Comparison of ENCODE assay signal across 12 cellular contexts in the genomic region with DNA sequence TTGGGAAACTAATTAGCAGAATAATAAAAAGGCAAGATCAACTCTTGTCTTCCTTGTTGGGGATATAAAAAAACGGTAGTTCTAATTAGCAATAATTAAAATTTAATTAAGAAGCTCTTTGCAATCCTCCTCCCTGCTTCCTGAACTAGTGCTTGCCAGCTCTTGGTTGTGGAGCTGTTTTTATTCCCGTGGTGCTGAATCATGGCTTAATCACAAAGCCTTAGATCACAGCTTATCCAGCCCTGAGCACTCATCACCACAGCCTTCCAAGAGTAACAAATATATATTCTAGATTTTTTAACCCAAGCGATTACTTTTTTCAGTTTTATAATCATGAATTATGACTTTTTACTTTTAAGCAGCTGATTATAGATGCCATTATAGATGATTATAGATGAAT.
DNase-seq lines count a peak whose midpoint lies in the region; ATAC-seq, FAIRE-seq and TF ChIP-seq lines count a peak whose summit lies in the region.
"Had no signal": no experiment of that assay in that cellular context is flagged by ENCODE, and none has a peak within 500 bp of the region (broad histone marks: within the 10 kb centered on the region; RNA-seq: fewer than 3 reads in every experiment).

No MANE protein-coding gene starts in this region.

- no peaks in the 10 kb centered on the region for H3K9me2 ChIP-seq in GM23248 (ENCODE audit: insufficient read depth)
- H3K9me2 ChIP-seq in SK-N-SH, result no peaks in the 10 kb centered on the region

- H3K79me2 ChIP-seq in GM23248 (ENCODE audit: insufficient read depth) (no peaks in the 10 kb centered on the region), SK-N-SH (ENCODE audit: insufficient read depth) (no peaks in the 10 kb centered on the region)

- no peak for TF ChIP-seq POLR2A in A549 (IDR thresholded peaks at IDR 0.05; ENCODE audit: low read length)

- DNase-seq in A549 (ENCODE audit: low read depth in 1 of 2, low spot score in 1 of 2) (no peak), GM23248 (peak; percentile 30), SK-N-SH (no peak), fibroblast of villous mesenchyme (ENCODE audit: low read depth) (peak; percentile 16), amygdala (lab: John Stamatoyannopoulos, UW) (no peak), NCI-H526 treated with DMSO at 0.1 percent for 48 hours (lab: John Stamatoyannopoulos, UW) (no peak), NCI-H510A treated with DMSO at 0.1 percent for 48 hours (lab: John Stamatoyannopoulos, UW) (no peak)
- DNase-seq: activated T-cell treated with anti-CD3 and anti-CD28 coated beads, Interleukin-2, amount 50 U/mL, for 72 hours; C1 segment of cervical spinal cord; stimulated activated CD4-positive, alpha-beta T cell treated with anti-CD3 and anti-CD28 coated beads, Interleukin-2, amount 100 ng/mL, for 24 hours had no signal

- POLR2A ChIA-PET in A549 (lab: Yijun Ruan, JAX), result no interaction called here
- POLR2A ChIA-PET in SK-N-SH (lab: Yijun Ruan, JAX), result no interaction called here

- TF ChIP-seq RAD21 in A549 (conservative IDR thresholded peaks at IDR 0.05 in 1 of 2, IDR thresholded peaks at IDR 0.05 in 1 of 2) (no peak), SK-N-SH (IDR thresholded peaks at IDR 0.05; ENCODE audit: low read length) (no peak)

- 27% methylated on average over 3 of the region's 3 CpGs for WGBS in A549 (ENCODE audit: missing lambda C conversion rate)
- WGBS in GM23248 (ENCODE audit: low coverage in 1 of 2, low lambda C conversion rate in 2 of 2, missing lambda C conversion rate in 2 of 2), 2 experiments, result 14 to 19% methylated on average over 3 of the region's 3 CpGs
- WGBS in SK-N-SH (ENCODE audit: low lambda C conversion rate), result 37% methylated on average over 3 of the region's 3 CpGs

- H3K4me2 ChIP-seq in A549 (no peak overlapping the region), GM23248 (ENCODE audit: unreplicated experiment) (no peak overlapping the region), SK-N-SH (no peak overlapping the region)

- H3K9ac ChIP-seq in GM23248 (no peak overlapping the region), SK-N-SH (no peak overlapping the region)

- no peak overlapping the region for H3K27ac ChIP-seq in A549
- no peak overlapping the region for H3K27ac ChIP-seq in GM23248
- H3K27ac ChIP-seq in SK-N-SH (ENCODE audit: low read depth in 2 of 2, low read length in 1 of 2), result no peak overlapping the region

- H3K4me1 ChIP-seq in A549 (no peaks in the 10 kb centered on the region), GM23248 (ENCODE audit: insufficient read depth) (no peaks in the 10 kb centered on the region), SK-N-SH (ENCODE audit: control insufficient read depth in 1 of 2, insufficient read depth in 2 of 2, low read depth in 1 of 2, low read length in 1 of 2) (no peaks in the 10 kb centered on the region; a peak in 1 of 4 replicates)

- H3K9me3 ChIP-seq in A549, result peaks cover 11% of the 10 kb centered on the region; the same call in 1 of the 3 replicates
- H3K9me3 ChIP-seq in GM23248 (ENCODE audit: low read depth), result no peaks in the 10 kb centered on the region
- H3K9me3 ChIP-seq in SK-N-SH, result no peaks in the 10 kb centered on the region

- in situ Hi-C loops in GM23248 (cut with MboI), result no loop called here

- H3K27me3 ChIP-seq in GM23248 (replicated peaks; ENCODE audit: insufficient read depth), result no peaks in the 10 kb centered on the region; the same call in 1 of the 2 replicates
- no peaks in the 10 kb centered on the region for H3K27me3 ChIP-seq in SK-N-SH (ENCODE audit: insufficient read depth)

- H2AFZ ChIP-seq in GM23248 (no peak overlapping the region), SK-N-SH (ENCODE audit: low read depth) (no peak overlapping the region)

- ATAC-seq in A549 (no peak), GM18873 (IDR thresholded peaks at IDR 0.05; ENCODE audit: low FRiP score, unreplicated experiment) (no peak)
- ATAC-seq: activated T-cell treated with anti-CD3 and anti-CD28 coated beads, Interleukin-2, amount 50 U/mL, for 72 hours had no signal

- no peak for FAIRE-seq in A549 (lab: Jason Lieb, UNC)
- FAIRE-seq: colon had no signal

- H3F3A ChIP-seq in GM23248 (ENCODE audit: insufficient read depth) (no peaks in the 10 kb centered on the region), SK-N-SH (replicated peaks; ENCODE audit: insufficient read depth) (no peaks in the 10 kb centered on the region)

- H3K36me3 ChIP-seq in GM23248 (ENCODE audit: low read depth) (no peaks in the 10 kb centered on the region), SK-N-SH (replicated peaks in 1 of 2; ENCODE audit: control insufficient read depth in 1 of 2, insufficient read depth in 2 of 2, low read length in 1 of 2) (no peaks in the 10 kb centered on the region)

- H4K20me1 ChIP-seq in GM23248 (ENCODE audit: insufficient read depth), result no peaks in the 10 kb centered on the region
- no peaks in the 10 kb centered on the region for H4K20me1 ChIP-seq in SK-N-SH (ENCODE audit: insufficient read depth)

- H3K4me3 ChIP-seq in A549, result no peak overlapping the region
- H3K4me3 ChIP-seq in GM23248, result no peak overlapping the region
- H3K4me3 ChIP-seq in SK-N-SH (ENCODE audit: low read depth in 2 of 2, low read length in 1 of 2), result no peak overlapping the region
- H3K4me3 ChIP-seq in fibroblast of villous mesenchyme (ENCODE audit: low read depth, low read length), result no peak overlapping the region

- TF ChIP-seq CTCF in A549 (IDR thresholded peaks at IDR 0.05) (no peak), SK-N-SH (IDR thresholded peaks at IDR 0.05) (no peak), fibroblast of villous mesenchyme (IDR thresholded peaks at IDR 0.05; ENCODE audit: insufficient read depth, low read depth, low read length) (no peak)

- CTCF ChIA-PET in A549 (lab: Yijun Ruan, JAX), result interaction anchor here (1.6 kb wide), 1 partner anchor 17 kb away, joined by 3 read pairs; no protein-coding TSS in a partner anchor
- CTCF ChIA-PET in SK-N-SH (lab: Yijun Ruan, JAX), result interaction anchor here (0.6 to 0.7 kb wide), 2 partner anchors 19 to 32 kb away, joined by 3 read pairs; no protein-coding TSS in a partner anchor

- TF ChIP-seq EP300 in A549 (IDR thresholded peaks at IDR 0.05), result no peak
- no peak for TF ChIP-seq EP300 in SK-N-SH (IDR thresholded peaks at IDR 0.05; ENCODE audit: borderline replicate concordance in 1 of 2, low read depth in 1 of 2, low read length in 1 of 2)

TF ChIP-seq in A549, 52 proteins besides CTCF, POLR2A, EP300 and RAD21:
- TF ChIP-seq, protein P1, sequence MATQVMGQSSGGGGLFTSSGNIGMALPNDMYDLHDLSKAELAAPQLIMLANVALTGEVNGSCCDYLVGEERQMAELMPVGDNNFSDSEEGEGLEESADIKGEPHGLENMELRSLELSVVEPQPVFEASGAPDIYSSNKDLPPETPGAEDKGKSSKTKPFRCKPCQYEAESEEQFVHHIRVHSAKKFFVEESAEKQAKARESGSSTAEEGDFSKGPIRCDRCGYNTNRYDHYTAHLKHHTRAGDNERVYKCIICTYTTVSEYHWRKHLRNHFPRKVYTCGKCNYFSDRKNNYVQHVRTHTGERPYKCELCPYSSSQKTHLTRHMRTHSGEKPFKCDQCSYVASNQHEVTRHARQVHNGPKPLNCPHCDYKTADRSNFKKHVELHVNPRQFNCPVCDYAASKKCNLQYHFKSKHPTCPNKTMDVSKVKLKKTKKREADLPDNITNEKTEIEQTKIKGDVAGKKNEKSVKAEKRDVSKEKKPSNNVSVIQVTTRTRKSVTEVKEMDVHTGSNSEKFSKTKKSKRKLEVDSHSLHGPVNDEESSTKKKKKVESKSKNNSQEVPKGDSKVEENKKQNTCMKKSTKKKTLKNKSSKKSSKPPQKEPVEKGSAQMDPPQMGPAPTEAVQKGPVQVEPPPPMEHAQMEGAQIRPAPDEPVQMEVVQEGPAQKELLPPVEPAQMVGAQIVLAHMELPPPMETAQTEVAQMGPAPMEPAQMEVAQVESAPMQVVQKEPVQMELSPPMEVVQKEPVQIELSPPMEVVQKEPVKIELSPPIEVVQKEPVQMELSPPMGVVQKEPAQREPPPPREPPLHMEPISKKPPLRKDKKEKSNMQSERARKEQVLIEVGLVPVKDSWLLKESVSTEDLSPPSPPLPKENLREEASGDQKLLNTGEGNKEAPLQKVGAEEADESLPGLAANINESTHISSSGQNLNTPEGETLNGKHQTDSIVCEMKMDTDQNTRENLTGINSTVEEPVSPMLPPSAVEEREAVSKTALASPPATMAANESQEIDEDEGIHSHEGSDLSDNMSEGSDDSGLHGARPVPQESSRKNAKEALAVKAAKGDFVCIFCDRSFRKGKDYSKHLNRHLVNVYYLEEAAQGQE (IDR thresholded peaks at IDR 0.05), result peak; percentile 84
- TF ChIP-seq ZSCAN20 (CRISPR knock-in tag; IDR thresholded peaks at IDR 0.05) (no peak), ESRRA (IDR thresholded peaks at IDR 0.05; ENCODE audit: borderline replicate concordance, low read length) (no peak), FOXS1 (CRISPR knock-in tag; IDR thresholded peaks at IDR 0.05) (no peak)

TF ChIP-seq in SK-N-SH, 30 proteins besides CTCF, POLR2A, EP300 and RAD21:
- TF ChIP-seq, protein P1 (IDR thresholded peaks at IDR 0.05; ENCODE audit: low read depth, low read length), result peak; percentile 92
- no peak for TF ChIP-seq SIN3A (IDR thresholded peaks at IDR 0.05; ENCODE audit: borderline replicate concordance, low read depth, low read length)

Comparison
In these comparisons a context has a peak if more than half of its experiments do, and no peak if none do; other contexts are left out.
1. DNase-seq: peak in GM23248 (single experiment) and fibroblast of villous mesenchyme (single experiment); none in A549 (0 of 2), SK-N-SH (single experiment), amygdala (0 of 56), NCI-H526 treated with DMSO at 0.1 percent for 48 hours (single experiment) and NCI-H510A treated with DMSO at 0.1 percent for 48 hours (single experiment).